Comparison of ENCODE assay signal across 23 cellular contexts in the genomic region with DNA sequence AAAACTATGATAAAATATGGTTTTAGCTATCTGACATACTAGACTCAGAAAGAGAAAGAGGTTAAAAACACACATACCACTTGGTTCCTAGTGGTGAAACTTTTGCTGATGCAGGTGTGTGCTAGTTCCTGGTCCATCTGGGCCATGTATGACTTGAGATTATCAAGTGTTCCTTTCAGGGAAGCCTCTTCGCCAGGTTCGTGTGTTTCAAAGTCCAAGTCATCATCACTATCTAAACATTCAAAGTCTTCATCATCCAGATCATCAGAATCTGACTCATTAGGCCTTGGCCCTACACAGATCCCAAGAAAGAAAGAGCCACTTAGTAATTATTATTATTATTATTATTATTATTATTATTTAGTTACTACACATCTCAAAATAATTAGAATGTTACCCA. TPM values are rescaled to one million over a fixed set of nuclear protein-coding genes. Genes with fewer than 3 reads are reported as not detected.
A peak's percentile ranks its signal among the peaks of the same experiment; 100 is the strongest.
DNase-seq lines count a peak whose midpoint lies in the region; ATAC-seq, FAIRE-seq and TF ChIP-seq lines count a peak whose summit lies in the region.
"Had no signal": no experiment of that assay in that cellular context is flagged by ENCODE, and none has a peak within 500 bp of the region (broad histone marks: within the 10 kb centered on the region; RNA-seq: fewer than 3 reads in every experiment).

No MANE protein-coding gene starts in this region.

- intact Hi-C loops in IMR-90 (cut with micrococcal nuclease) = no loop called here

- no peaks in the 10 kb centered on the region for H3K79me2 ChIP-seq in GM23338 (replicated peaks; ENCODE audit: insufficient read depth)

- H3K4ac ChIP-seq in IMR-90 (ENCODE audit: low read depth, low read length) = no peak overlapping the region

- peaks cover 38% of the 10 kb centered on the region for H3K36me3 ChIP-seq in IMR-90 (ENCODE audit: control insufficient read depth, insufficient read depth, low read length)
- H3K36me3 ChIP-seq in bronchial epithelial cell (ENCODE audit: control insufficient read depth, insufficient read depth, low read length) = peaks cover 10% of the 10 kb centered on the region
- peaks cover 53% of the 10 kb centered on the region for H3K36me3 ChIP-seq in GM23338 (ENCODE audit: insufficient read depth)

- no peaks in the 10 kb centered on the region for H3K27me3 Mint-ChIP-seq in GM23338 (ENCODE audit: insufficient read depth, low read depth, poor library complexity)
- H3K27me3 Mint-ChIP-seq: CD8-positive, alpha-beta memory T cell; IgD-negative memory B cell had no signal

- H2AK5ac ChIP-seq in IMR-90 (ENCODE audit: low read depth, low read length) = no peak overlapping the region

- H2BK120ac ChIP-seq in IMR-90 (ENCODE audit: low read depth, low read length) = no peak overlapping the region

- H4K20me1 ChIP-seq in IMR-90 (ENCODE audit: insufficient read depth, low read length) (no peaks in the 10 kb centered on the region), GM23338 (replicated peaks; ENCODE audit: insufficient read depth) (peaks cover 4% of the 10 kb centered on the region; the same call in 1 of the 2 replicates)

- 0 out of 2 replicates have a peak, but pooled peaks cover 2% of the 10 kb centered on the region for H3K9me1 ChIP-seq in IMR-90 (ENCODE audit: insufficient read depth, low read length)

- H3K27ac ChIP-seq in A549 (no peak overlapping the region), IMR-90 (ENCODE audit: insufficient read depth, low read length) (no peak overlapping the region), GM23338 (ENCODE audit: low read depth) (no peak overlapping the region)
- H3K27ac ChIP-seq: 22Rv1, C4-2B had no signal

- dilution Hi-C loops in IMR-90 (cut with HindIII; ENCODE audit: low sequenced_read_pairs, unreplicated experiment) = no loop called here

- TF ChIP-seq CTCF in A549 (IDR thresholded peaks at IDR 0.05) (no peak), IMR-90 (conservative IDR thresholded peaks at IDR 0.05; ENCODE audit: low read depth, low read length) (no peak), bronchial epithelial cell (IDR thresholded peaks at IDR 0.05; ENCODE audit: insufficient read depth, low read length, severe bottlenecking) (no peak), GM23338 (conservative IDR thresholded peaks at IDR 0.05; ENCODE audit: low read depth in 2 of 2) (no peak)

- ATAC-seq in A549 = peak in 1 of 2 experiments; percentile 56; a peak in 4 of 6 replicates
- peak; percentile 35 for ATAC-seq in IMR-90 (ENCODE audit: low read depth)
- no peak for ATAC-seq in GM23338
- no peak for ATAC-seq in GM21360 (IDR thresholded peaks at IDR 0.05; ENCODE audit: unreplicated experiment)
- ATAC-seq: SK-N-SH treated with all-trans-retinoic acid at 6 μM for 48 hours had no signal

- no peak overlapping the region for H3K14ac ChIP-seq in IMR-90 (replicated peaks; ENCODE audit: low read depth, low read length)

- peaks cover 65% of the 10 kb centered on the region for H3K36me3 Mint-ChIP-seq in GM23338 (ENCODE audit: low read depth)

- H3K27me3 ChIP-seq in IMR-90 (ENCODE audit: control insufficient read depth, insufficient read depth, low read length) = no peaks in the 10 kb centered on the region
- H3K27me3 ChIP-seq in bronchial epithelial cell (ENCODE audit: control insufficient read depth, insufficient read depth, low read length) = no peaks in the 10 kb centered on the region
- H3K27me3 ChIP-seq in GM23338 (ENCODE audit: insufficient read depth) = no peaks in the 10 kb centered on the region
- H3K27me3 ChIP-seq: Peyer's patch had no signal

- H3K4me2 ChIP-seq in A549 (peak overlapping the region; percentile 2; the same call in 1 of the 3 replicates), IMR-90 (ENCODE audit: low read depth, low read length) (no peak overlapping the region), GM23338 (no peak overlapping the region)

- no peak overlapping the region for H3K4me3 ChIP-seq in A549
- no peak overlapping the region for H3K4me3 ChIP-seq in IMR-90 (ENCODE audit: insufficient read depth, low read depth, low read length)
- H3K4me3 ChIP-seq in bronchial epithelial cell (ENCODE audit: low read depth, low read length) = no peak overlapping the region
- H3K4me3 ChIP-seq in GM23338 = no peak overlapping the region
- H3K4me3 ChIP-seq: Peyer's patch had no signal

- no peak overlapping the region for H2AFZ ChIP-seq in IMR-90 (replicated peaks; ENCODE audit: low read length, poor library complexity)
- H2AFZ ChIP-seq in GM23338 = no peak overlapping the region

- H3K9me3 ChIP-seq in A549 (no peaks in the 10 kb centered on the region), IMR-90 (ENCODE audit: control insufficient read depth, insufficient read depth, low read length) (no peaks in the 10 kb centered on the region)
- H3K9me3 ChIP-seq: Peyer's patch had no signal

- H3K56ac ChIP-seq in IMR-90 (ENCODE audit: extremely low read depth, insufficient read depth, low read length) = no peak overlapping the region

- no peaks in the 10 kb centered on the region for H3K9me2 ChIP-seq in GM23338 (ENCODE audit: insufficient read depth)

- no peak for FAIRE-seq in A549 (lab: Jason Lieb, UNC)
- FAIRE-seq in bronchial epithelial cell (lab: Jason Lieb, UNC) = no peak

- in situ Hi-C loops in IMR-90 (cut with MboI; ENCODE audit: low sequenced_read_pairs) = no loop called here

- DNase-seq in A549 (ENCODE audit: low read depth in 1 of 2, low spot score in 1 of 2) = peak in 1 of 2 experiments; percentile 56
- DNase-seq in IMR-90 = peak; percentile 78
- peak; percentile 23 for DNase-seq in bronchial epithelial cell (ENCODE audit: low read depth)
- DNase-seq in kidney tubule cell (ENCODE audit: low spot score) = peak; percentile 20
- DNase-seq in GM23338 (ENCODE audit: low spot score) = no peak
- DNase-seq in mesenteric fat pad (ENCODE audit: low spot score) = no peak
- DNase-seq in Kasumi-1 (lab: John Stamatoyannopoulos, UW) = no peak
- DNase-seq: Calu3; CD8-positive, alpha-beta memory T cell; GF-D8; H9; NCI-H1694 treated with DMSO at 0.1 percent for 48 hours; NCI-H2081 treated with DMSO at 0.1 percent for 48 hours; NCI-H2171 treated with DMSO at 0.1 percent for 48 hours; NCI-H524 treated with DMSO at 0.1 percent for 48 hours; NCI-H82 had no signal

- no peaks in the 10 kb centered on the region for H3K4me1 Mint-ChIP-seq in GM23338
- H3K4me1 Mint-ChIP-seq: CD8-positive, alpha-beta memory T cell; H9 had no signal

- H2BK5ac ChIP-seq in IMR-90 (ENCODE audit: low read depth, low read length, poor library complexity, severe bottlenecking) = no peak overlapping the region

- H3K4me3 Mint-ChIP-seq in GM23338 = no peak overlapping the region
- H3K4me3 Mint-ChIP-seq: CD8-positive, alpha-beta memory T cell; H9; IgD-negative memory B cell had no signal

- peaks cover 3 to 7% of the 10 kb centered on the region in 2 experiments; a peak in 3 of 4 replicates for H3K79me1 ChIP-seq in IMR-90 (ENCODE audit: low read depth in 1 of 2, low read length in 2 of 2)

- H2BK20ac ChIP-seq in IMR-90 (ENCODE audit: low read depth, low read length) = no peak overlapping the region

- no peak overlapping the region for H3K27ac Mint-ChIP-seq in GM23338
- H3K27ac Mint-ChIP-seq: H9, IgD-negative memory B cell had no signal

- no peak for TF ChIP-seq RAD21 in A549 (conservative IDR thresholded peaks at IDR 0.05 in 1 of 2, IDR thresholded peaks at IDR 0.05 in 1 of 2)
- TF ChIP-seq RAD21 in IMR-90 (IDR thresholded peaks at IDR 0.05; ENCODE audit: low read length) = no peak

- H4K5ac ChIP-seq in IMR-90 (ENCODE audit: low read depth, low read length) = no peak overlapping the region

- no peak for TF ChIP-seq EP300 in A549 (IDR thresholded peaks at IDR 0.05)

- no peak for TF ChIP-seq POLR2A in A549 (IDR thresholded peaks at IDR 0.05; ENCODE audit: low read length)
- TF ChIP-seq POLR2A in IMR-90 (IDR thresholded peaks at IDR 0.05; ENCODE audit: low read depth, low read length) = no peak

- no TSS peak for BruUV-seq in IMR-90 (replicated peaks; lab: Mats Ljungman, UMichigan)

- H3K9ac ChIP-seq in IMR-90 (ENCODE audit: low read depth, low read length) = no peak overlapping the region

- H4K91ac ChIP-seq in IMR-90 (ENCODE audit: insufficient read depth, low read depth, low read length) = no peak overlapping the region

- H2AK9ac ChIP-seq in IMR-90 (replicated peaks; ENCODE audit: low read depth, low read length, poor library complexity) = no peak overlapping the region

- H2BK15ac ChIP-seq in IMR-90 (ENCODE audit: low read depth, low read length) = no peak overlapping the region

- CTCF ChIA-PET in A549 (lab: Yijun Ruan, JAX) = interaction anchor here (1.4 to 1.8 kb wide), 2 partner anchors 13 to 22 kb away, joined by 4 to 5 read pairs; no protein-coding TSS in a partner anchor
- CTCF ChIA-PET in IMR-90 (lab: Yijun Ruan, JAX) = interaction anchor here (0.7 kb wide), 1 partner anchor 23 kb away, joined by 4 read pairs; no protein-coding TSS in a partner anchor

- H3F3A ChIP-seq in GM23338 (replicated peaks; ENCODE audit: low read depth) = no peaks in the 10 kb centered on the region

- no peak overlapping the region for H4K8ac ChIP-seq in IMR-90 (ENCODE audit: low read depth in 2 of 2, low read length in 2 of 2)

- no peak overlapping the region for H3K18ac ChIP-seq in IMR-90 (ENCODE audit: low read depth, low read length)

- H3K9me3 Mint-ChIP-seq in GM23338 = no peaks in the 10 kb centered on the region
- H3K9me3 Mint-ChIP-seq: CD8-positive, alpha-beta memory T cell; H9; IgD-negative memory B cell had no signal

- H3K4me1 ChIP-seq in A549 (peaks cover 18% of the 10 kb centered on the region), IMR-90 (ENCODE audit: control insufficient read depth, insufficient read depth, low read length) (no peaks in the 10 kb centered on the region), GM23338 (ENCODE audit: insufficient read depth) (no peaks in the 10 kb centered on the region)
- H3K4me1 ChIP-seq: Peyer's patch had no signal

- 46% methylated on average over 2 of the region's 2 CpGs for WGBS in A549 (ENCODE audit: missing lambda C conversion rate)
- WGBS in IMR-90 (ENCODE audit: extremely low coverage in 2 of 2, insufficient read length in 1 of 2), 2 experiments = no CpG with 5 or more reads among the region's 2 CpGs

- POLR2A ChIA-PET in A549 (lab: Yijun Ruan, JAX) (no interaction called here), IMR-90 (lab: Charles Lee; ENCODE audit: unreplicated experiment) (no interaction called here)

- H3K23ac ChIP-seq in IMR-90 (ENCODE audit: low read depth, low read length) = no peak overlapping the region

RNA-seq across cellular contexts. Expression of a gene that starts 26.4 kb away (rescaled TPM):
- polyA plus RNA-seq in A549 (2011; rRNA removed) = 4.9 TPM in 2 replicates
- polyA plus RNA-seq in A549 (2012; cell fraction: cytosol; rRNA removed) = 2.6 and 2.7 TPM in 2 replicates
- polyA plus RNA-seq in A549 (2012; cell fraction: nucleus; rRNA removed) = 1.8 and 4.5 TPM in 2 replicates
- polyA plus RNA-seq in A549 (2017; fragmentation: RNase III; extraction: RNeasy Plus Mini Kit Qiagen cat#74134 plus additional on column Dnase treatment) = 3.5 to 4.3 TPM (median 3.8 TPM) in 3 replicates
- 1.1 and 2.7 TPM in 2 replicates for polyA minus RNA-seq in A549 (2011; rRNA and poly(A)+ RNA removed)
- total RNA-seq in IMR-90 (2012; rRNA removed) = 0.90 and 1.1 TPM in 2 replicates
- 1.3 and 1.7 TPM in 2 replicates for polyA plus RNA-seq in IMR-90 (2012; rRNA removed)
- 0.35 and 0.52 TPM in 2 replicates for polyA plus RNA-seq in IMR-90 (2012; cell fraction: cytosol; rRNA removed)
- 0.97 and 5.1 TPM in 2 replicates for polyA plus RNA-seq in IMR-90 (2012; cell fraction: nucleus; rRNA removed; ENCODE audit: low replicate concordance)
- 0.64 and 1.1 TPM in 2 replicates for total RNA-seq in bronchial epithelial cell
- 1.4 and 4.3 TPM in 2 replicates for total RNA-seq in GM23338 (2014; rRNA removed; shearing (Covaris generic))
- 2.2 and 3.6 TPM in 2 replicates for polyA plus RNA-seq in GM23338 (2016; fragmentation: Nextera tagmentation; extraction: Ambion mirVana)
- 1.7 TPM for total RNA-seq in mesenteric fat pad
- total RNA-seq: M059J had no signal

RNA-seq across cellular contexts. Expression of a gene that starts 31.2 kb away (rescaled TPM):
- 53.3 and 53.6 TPM in 2 replicates for polyA plus RNA-seq in A549 (2011; rRNA removed)
- polyA plus RNA-seq in A549 (2012; cell fraction: cytosol; rRNA removed) = 15.3 and 18.7 TPM in 2 replicates
- 17.0 and 21.5 TPM in 2 replicates for polyA plus RNA-seq in A549 (2012; cell fraction: nucleus; rRNA removed)
- polyA plus RNA-seq in A549 (2017; fragmentation: RNase III; extraction: RNeasy Plus Mini Kit Qiagen cat#74134 plus additional on column Dnase treatment) = 26.5 to 29.1 TPM (median 27.1 TPM) in 3 replicates
- 30.6 and 34.3 TPM in 2 replicates for polyA minus RNA-seq in A549 (2011; rRNA and poly(A)+ RNA removed)
- 32.8 and 36.9 TPM in 2 replicates for total RNA-seq in IMR-90 (2012; rRNA removed)
- 19.3 and 22.1 TPM in 2 replicates for polyA plus RNA-seq in IMR-90 (2012; rRNA removed)
- polyA plus RNA-seq in IMR-90 (2012; cell fraction: cytosol; rRNA removed) = 7.3 and 7.6 TPM in 2 replicates
- 5.6 and 21.2 TPM in 2 replicates for polyA plus RNA-seq in IMR-90 (2012; cell fraction: nucleus; rRNA removed; ENCODE audit: low replicate concordance)
- total RNA-seq in bronchial epithelial cell = 16.8 and 17.6 TPM in 2 replicates
- 51.5 and 56.6 TPM in 2 replicates for total RNA-seq in GM23338 (2014; rRNA removed; shearing (Covaris generic))
- 25.6 and 37.8 TPM in 2 replicates for polyA plus RNA-seq in GM23338 (2016; fragmentation: Nextera tagmentation; extraction: Ambion mirVana)
- 22.0 TPM for total RNA-seq in mesenteric fat pad

RNA-seq across cellular contexts. Expression of a gene that starts 31.3 kb away (rescaled TPM):
- polyA plus RNA-seq in A549 (2011; rRNA removed) = 25.5 and 26.7 TPM in 2 replicates
- 8.1 and 8.5 TPM in 2 replicates for polyA plus RNA-seq in A549 (2012; cell fraction: cytosol; rRNA removed)
- polyA plus RNA-seq in A549 (2012; cell fraction: nucleus; rRNA removed) = 6.2 and 10.1 TPM in 2 replicates
- 6.9 to 8.4 TPM (median 7.0 TPM) in 3 replicates for polyA plus RNA-seq in A549 (2017; fragmentation: RNase III; extraction: RNeasy Plus Mini Kit Qiagen cat#74134 plus additional on column Dnase treatment)
- polyA minus RNA-seq in A549 (2011; rRNA and poly(A)+ RNA removed) = 18.3 and 24.8 TPM in 2 replicates
- 22.8 and 28.3 TPM in 2 replicates for total RNA-seq in IMR-90 (2012; rRNA removed)
- polyA plus RNA-seq in IMR-90 (2012; rRNA removed) = 18.2 and 21.7 TPM in 2 replicates
- 7.8 and 13.5 TPM in 2 replicates for polyA plus RNA-seq in IMR-90 (2012; cell fraction: cytosol; rRNA removed)
- polyA plus RNA-seq in IMR-90 (2012; cell fraction: nucleus; rRNA removed; ENCODE audit: low replicate concordance) = 18.6 and 45.4 TPM in 2 replicates
- total RNA-seq in bronchial epithelial cell = 17.6 and 24.3 TPM in 2 replicates
- 11.2 and 13.6 TPM in 2 replicates for total RNA-seq in GM23338 (2014; rRNA removed; shearing (Covaris generic))
- polyA plus RNA-seq in GM23338 (2016; fragmentation: Nextera tagmentation; extraction: Ambion mirVana) = 14.7 and 19.3 TPM in 2 replicates
- 18.1 TPM for total RNA-seq in mesenteric fat pad

RNA-seq across cellular contexts. Expression of a gene that starts 40.0 kb away (rescaled TPM):
- polyA plus RNA-seq in A549 (2011; rRNA removed) (46.1 and 49.0 TPM in 2 replicates), A549 (2017; fragmentation: RNase III; extraction: RNeasy Plus Mini Kit Qiagen cat#74134 plus additional on column Dnase treatment) (20.6 to 23.7 TPM (median 22.6 TPM) in 3 replicates), IMR-90 (2012; rRNA removed) (133 and 178 TPM in 2 replicates), GM23338 (2016; fragmentation: Nextera tagmentation; extraction: Ambion mirVana) (22.2 and 26.4 TPM in 2 replicates)
- 6.6 and 6.9 TPM in 2 replicates for polyA plus RNA-seq in A549 (2012; cell fraction: cytosol; rRNA removed)
- polyA plus RNA-seq in A549 (2012; cell fraction: nucleus; rRNA removed) = 4.4 and 6.5 TPM in 2 replicates
- 9.3 and 12.4 TPM in 2 replicates for polyA minus RNA-seq in A549 (2011; rRNA and poly(A)+ RNA removed)
- total RNA-seq in IMR-90 (2012; rRNA removed) (241 and 376 TPM in 2 replicates), bronchial epithelial cell (138 and 173 TPM in 2 replicates), mesenteric fat pad (28.3 TPM)
- 23.4 and 30.4 TPM in 2 replicates for polyA plus RNA-seq in IMR-90 (2012; cell fraction: cytosol; rRNA removed)
- polyA plus RNA-seq in IMR-90 (2012; cell fraction: nucleus; rRNA removed; ENCODE audit: low replicate concordance) = 5.0 and 68.2 TPM in 2 replicates
- 22.1 and 27.1 TPM in 2 replicates for total RNA-seq in GM23338 (2014; rRNA removed; shearing (Covaris generic))

Comparison
In these comparisons a context has a peak if more than half of its experiments do, and no peak if none do; other contexts are left out.
1. DNase-seq: peak in IMR-90 (single experiment), bronchial epithelial cell (single experiment) and kidney tubule cell (single experiment); none in GM23338 (single experiment), mesenteric fat pad (single experiment) and Kasumi-1 (0 of 2).